Comparison of ENCODE assay signal across 12 cellular contexts in genomic region chr6:108068618-108069017, GRCh38. TPM values are rescaled to one million over a fixed set of nuclear protein-coding genes. Genes with fewer than 3 reads are reported as not detected.
DNase-seq lines count a peak whose midpoint lies in the region; ATAC-seq and TF ChIP-seq lines count a peak whose summit lies in the region.
"Had no signal": no experiment of that assay in that cellular context is flagged by ENCODE, and none has a peak within 500 bp of the region (broad histone marks: within the 10 kb centered on the region; RNA-seq: fewer than 3 reads in every experiment).

No MANE protein-coding gene starts in this region.

- H3K9me3 Mint-ChIP-seq in activated CD8-positive, alpha-beta memory T cell treated with anti-CD3 and anti-CD28 coated beads, Interleukin-2, amount 10 ng/mL, durations not matched to agents 7 days and 5 days (ENCODE audit: low read depth), result no peaks in the 10 kb centered on the region
- no peaks in the 10 kb centered on the region for H3K9me3 Mint-ChIP-seq in T-cell

- TF ChIP-seq CTCF in osteoblast (IDR thresholded peaks at IDR 0.05; ENCODE audit: extremely low read depth, low read depth, low read length), result no peak

- no peak overlapping the region for H3K4me2 ChIP-seq in osteoblast (ENCODE audit: insufficient read depth, low read length)

- CTCF ChIA-PET in activated CD8-positive, alpha-beta memory T cell treated with anti-CD3 and anti-CD28 coated beads, Interleukin-2, amount 10 ng/mL, durations not matched to agents 7 days and 5 days (lab: Charles Lee), result no interaction called here
- CTCF ChIA-PET in T-cell (lab: Charles Lee), result no interaction called here

- no peak overlapping the region for H2AFZ ChIP-seq in osteoblast (ENCODE audit: low read length)

- H3K4me3 ChIP-seq in osteoblast (ENCODE audit: insufficient read depth, low read length), result no peak overlapping the region
- H3K4me3 ChIP-seq: cardiac muscle cell, thyroid gland had no signal

- H3K36me3 ChIP-seq in osteoblast (ENCODE audit: insufficient read depth, low read length), result peaks cover 3% of the 10 kb centered on the region
- H3K36me3 ChIP-seq: cardiac muscle cell had no signal

- H3K4me1 Mint-ChIP-seq in activated CD8-positive, alpha-beta memory T cell treated with anti-CD3 and anti-CD28 coated beads, Interleukin-2, amount 10 ng/mL, durations not matched to agents 7 days and 5 days, result peaks cover 11% of the 10 kb centered on the region
- peaks cover 8 to 25% (median 15%) of the 10 kb centered on the region in 3 donors for H3K4me1 Mint-ChIP-seq in T-cell

- no peaks in the 10 kb centered on the region for H3K27me3 ChIP-seq in osteoblast (ENCODE audit: insufficient read depth, low read length)
- H3K27me3 ChIP-seq: cardiac muscle cell, thyroid gland had no signal

- ATAC-seq in activated CD8-positive, alpha-beta memory T cell treated with anti-CD3 and anti-CD28 coated beads, Interleukin-2, amount 10 ng/mL, durations not matched to agents 7 days and 5 days, result peak; percentile 95
- peak; percentile 88 for ATAC-seq in GM21723 (IDR thresholded peaks at IDR 0.05; ENCODE audit: unreplicated experiment)
- ATAC-seq in T-cell (replicated peaks in 1 of 4), result peak; percentile 88 to 98 (median 92)
- ATAC-seq in left lobe of liver, result no peak

- no peaks in the 10 kb centered on the region for H3K9me3 ChIP-seq in osteoblast (ENCODE audit: low read depth, low read length)
- H3K9me3 ChIP-seq: thyroid gland had no signal

- DNase-seq in activated CD8-positive, alpha-beta memory T cell treated with anti-CD3 and anti-CD28 coated beads, Interleukin-2, amount 10 ng/mL, durations not matched to agents 7 days and 5 days, result peak; percentile 78
- no peak for DNase-seq in activated CD8-positive, alpha-beta memory T cell treated with anti-CD3 and anti-CD28 coated beads, Interleukin-2, amount 50 U/mL, for 4 hours
- DNase-seq in T-cell (peak in 29 of 34 experiments; percentile 9 to 61 (median 26)), osteoblast (ENCODE audit: insufficient read length, low spot score, missing footprints) (peak; percentile 1), NCI-H187 (lab: John Stamatoyannopoulos, UW) (no peak), GM03348 (ENCODE audit: low spot score) (no peak), left lobe of liver (ENCODE audit: low spot score) (no peak)
- DNase-seq: ACHN, NCI-H524 treated with DMSO at 0.1 percent for 48 hours, thyroid gland had no signal

- no peak overlapping the region for H3K4me3 Mint-ChIP-seq in activated CD8-positive, alpha-beta memory T cell treated with anti-CD3 and anti-CD28 coated beads, Interleukin-2, amount 10 ng/mL, durations not matched to agents 7 days and 5 days
- no peak overlapping the region for H3K4me3 Mint-ChIP-seq in T-cell

- peaks cover 37% of the 10 kb centered on the region for H3K79me2 ChIP-seq in osteoblast (ENCODE audit: insufficient read depth, low read length)

- no peaks in the 10 kb centered on the region for H3K27me3 Mint-ChIP-seq in activated CD8-positive, alpha-beta memory T cell treated with anti-CD3 and anti-CD28 coated beads, Interleukin-2, amount 10 ng/mL, durations not matched to agents 7 days and 5 days
- H3K27me3 Mint-ChIP-seq in T-cell, result no peaks in the 10 kb centered on the region

- peaks cover 6% of the 10 kb centered on the region for H3K4me1 ChIP-seq in osteoblast (ENCODE audit: insufficient read depth, low read length)

- no peak overlapping the region for H3K27ac Mint-ChIP-seq in activated CD8-positive, alpha-beta memory T cell treated with anti-CD3 and anti-CD28 coated beads, Interleukin-2, amount 10 ng/mL, durations not matched to agents 7 days and 5 days
- H3K27ac Mint-ChIP-seq in T-cell, result no peak overlapping the region

- no peak overlapping the region for H3K27ac ChIP-seq in osteoblast (ENCODE audit: low read depth, low read length)
- H3K27ac ChIP-seq: cardiac muscle cell, thyroid gland had no signal

- peaks cover 6% of the 10 kb centered on the region for H3K36me3 Mint-ChIP-seq in activated CD8-positive, alpha-beta memory T cell treated with anti-CD3 and anti-CD28 coated beads, Interleukin-2, amount 10 ng/mL, durations not matched to agents 7 days and 5 days
- peaks cover 3% of the 10 kb centered on the region for H3K36me3 Mint-ChIP-seq in T-cell

- H4K20me1 ChIP-seq in osteoblast (ENCODE audit: insufficient read depth, low read length), result peaks cover 2% of the 10 kb centered on the region

- POLR2A ChIA-PET in T-cell (lab: Charles Lee), result no interaction called here

RNA-seq across cellular contexts. Expression of gene OSTM1, which starts 5.9 kb away (rescaled TPM):
- 10 to 100 TPM; 22.2 to 30.5 TPM for total RNA-seq in activated CD8-positive, alpha-beta memory T cell treated with anti-CD3 and anti-CD28 coated beads, Interleukin-2, amount 10 ng/mL, durations not matched to agents 7 days and 5 days
- total RNA-seq in T-cell, result 10 to 100 TPM; 27.2 to 43.7 (median 39.7) TPM
- 36.5 and 42.3 TPM in 2 replicates for total RNA-seq in osteoblast
- total RNA-seq in left lobe of liver, result 18.9 TPM

Comparison
In these comparisons a context has a peak if more than half of its experiments do, and no peak if none do; other contexts are left out.
1. DNase-seq: peak in activated CD8-positive, alpha-beta memory T cell treated with anti-CD3 and anti-CD28 coated beads, Interleukin-2, amount 10 ng/mL, durations not matched to agents 7 days and 5 days (single experiment), T-cell (29 of 34) and osteoblast (single experiment); none in activated CD8-positive, alpha-beta memory T cell treated with anti-CD3 and anti-CD28 coated beads, Interleukin-2, amount 50 U/mL, for 4 hours (single experiment), NCI-H187 (0 of 2), GM03348 (single experiment) and left lobe of liver (single experiment).